In genomic region chr3:8156138-8156537, GRCh38 we compare ENCODE assay signal across 9 cellular contexts.
"Had no signal": no experiment of that assay in that cellular context is flagged by ENCODE, and none has a peak within 500 bp of the region (broad histone marks: within the 10 kb centered on the region; RNA-seq: fewer than 3 reads in every experiment).

No MANE protein-coding gene starts in this region.

- H3K9me3 ChIP-seq: HAP-1 had no signal

- H3K27ac ChIP-seq: HL-60 had no signal

- H2AFZ ChIP-seq: GM23338 had no signal

- ATAC-seq: GM23338, HCT116, K562 had no signal

- H3K36me3 ChIP-seq: HAP-1 had no signal

- FAIRE-seq: K562 had no signal

- DNase-seq: H7, HFFc6, IMR-90, KG1 had no signal

- H3K4me3 ChIP-seq: GM23338, HAP-1, K562 had no signal

- H3K4me2 ChIP-seq: GM23338 had no signal

- H3K4me1 ChIP-seq: HAP-1 had no signal
